31 cellular contexts compared by ENCODE assay signal in genomic region chr6:76706566-76706965, GRCh38.
"Had no signal": no experiment of that assay in that cellular context is flagged by ENCODE, and none has a peak within 500 bp of the region (broad histone marks: within the 10 kb centered on the region; RNA-seq: fewer than 3 reads in every experiment).

No MANE protein-coding gene starts in this region.

- H3K9me3 ChIP-seq: adrenal gland had no signal

- H3K4me3 ChIP-seq: adrenal gland, cardiac muscle cell had no signal

- ATAC-seq: activated CD8-positive, alpha-beta T cell treated with anti-CD3 and anti-CD28 coated beads for 36 hours; activated naive CD4-positive, alpha-beta T cell treated with anti-CD3 and anti-CD28 coated beads, Interleukin-2, amount 50 U/mL, for 72 hours; activated T-cell treated with anti-CD3 and anti-CD28 coated beads, Interleukin-2, amount 50 U/mL, for 4 hours; activated T-cell treated with anti-CD3 and anti-CD28 coated beads, Interleukin-2, amount 50 U/mL, for 72 hours; activated T-helper 17 cell treated with anti-CD3 and anti-CD28 coated beads, Interleukin-2, amount 50 U/mL, for 72 hours had no signal

- H3K4me1 ChIP-seq: adrenal gland had no signal

- H3K36me3 ChIP-seq: adrenal gland, cardiac muscle cell had no signal

- H3K27me3 ChIP-seq: adrenal gland, cardiac muscle cell had no signal

- H3K27ac ChIP-seq: adrenal gland, cardiac muscle cell, VCaP had no signal

- DNase-seq: activated B cell treated with CpG ODN at 0.5 μM for 24 hours; activated CD4-positive, alpha-beta memory T cell treated with anti-CD3 and anti-CD28 coated beads for 36 hours; activated CD4-positive, alpha-beta T cell treated with anti-CD3 and anti-CD28 coated beads for 4 hours; activated CD4-positive, alpha-beta T cell treated with anti-CD3 and anti-CD28 coated beads, Interleukin-2, amount 10 ng/mL, durations not matched to agents 24 days and 14 days; activated CD4-positive, alpha-beta T cell treated with anti-CD3 and anti-CD28 coated beads, Interleukin-2, amount 50 U/mL, for 1 hour; activated CD4-positive, alpha-beta T cell treated with anti-CD3 and anti-CD28 coated beads, Interleukin-2, amount 50 U/mL, for 4 hours; activated CD4-positive, CD25-positive, alpha-beta regulatory T cell treated with anti-CD3 and anti-CD28 coated beads, Interleukin-2, amount 50 U/mL, for 72 hours; activated CD8-positive, alpha-beta memory T cell treated with anti-CD3 and anti-CD28 coated beads, Interleukin-2, amount 50 U/mL, for 4 hours; activated CD8-positive, alpha-beta T cell treated with anti-CD3 and anti-CD28 coated beads for 36 hours; activated effector memory CD4-positive, alpha-beta T cell treated with anti-CD3 and anti-CD28 coated beads, Interleukin-2, amount 50 U/mL, for 16 hours; activated gamma-delta T cell treated with Interleukin-2 at 50 U/mL for 16 hours; activated naive CD4-positive, alpha-beta T cell; activated naive CD4-positive, alpha-beta T cell treated with anti-CD3 and anti-CD28 coated beads for 36 hours; activated naive CD4-positive, alpha-beta T cell treated with anti-CD3 and anti-CD28 coated beads, Interleukin-2, amount 50 U/mL, for 16 hours; activated naive CD8-positive, alpha-beta T cell treated with anti-CD3 and anti-CD28 coated beads for 36 hours; activated T-cell treated with anti-CD3 and anti-CD28 coated beads for 4 hours; activated T-cell treated with anti-CD3 and anti-CD28 coated beads, Interleukin-2, amount 50 U/mL, for 1 hour; activated T-cell treated with anti-CD3 and anti-CD28 coated beads, Interleukin-2, amount 50 U/mL, for 4 hours; activated T-cell treated with anti-CD3 and anti-CD28 coated beads, Interleukin-2, amount 50 U/mL, for 72 hours; adrenal gland; amniotic stem cell; aorta; caudate nucleus; cerebellar nuclear complex; T-helper 1 cell; T-helper 2 cell; T-helper 9 cell had no signal
